ENCODE assay signal across 10 cellular contexts in the genomic region with DNA sequence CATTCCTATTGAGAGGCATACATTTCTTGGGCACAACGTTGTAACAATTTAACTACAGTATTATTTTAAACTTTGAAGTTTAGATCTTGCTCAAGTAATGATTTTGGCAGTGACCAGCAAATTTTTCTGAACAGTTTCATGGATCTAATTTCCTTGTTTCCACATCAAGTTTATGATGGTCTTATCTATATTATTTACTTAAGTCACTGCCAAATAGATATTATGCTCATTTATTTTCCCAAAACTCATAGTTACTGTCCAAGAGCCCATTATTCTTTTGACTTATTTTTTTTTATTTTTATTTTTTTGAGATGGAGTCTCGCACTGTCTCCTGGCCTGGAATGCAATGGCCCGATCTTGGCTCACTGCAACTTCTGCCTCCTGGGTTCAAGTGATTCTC.
"Had no signal": no experiment of that assay in that cellular context is flagged by ENCODE, and none has a peak within 500 bp of the region (broad histone marks: within the 10 kb centered on the region; RNA-seq: fewer than 3 reads in every experiment).

No MANE protein-coding gene starts in this region.

- H3K4me3 ChIP-seq: GM23248, GM23338, HAP-1 had no signal

- H3K36me3 ChIP-seq: HAP-1 had no signal

- H3K27ac ChIP-seq: GM23248 had no signal

- DNase-seq: GM23248, GOT3, H7, H9, HCEC 1CT, HFFc6 had no signal

- FAIRE-seq: H1 had no signal

- H3K4me1 ChIP-seq: HAP-1 had no signal

- H3K9me3 ChIP-seq: HAP-1 had no signal

- ATAC-seq: GM23338, HCT116 had no signal
